Comparison of ENCODE assay signal across 15 cellular contexts in the genomic region with DNA sequence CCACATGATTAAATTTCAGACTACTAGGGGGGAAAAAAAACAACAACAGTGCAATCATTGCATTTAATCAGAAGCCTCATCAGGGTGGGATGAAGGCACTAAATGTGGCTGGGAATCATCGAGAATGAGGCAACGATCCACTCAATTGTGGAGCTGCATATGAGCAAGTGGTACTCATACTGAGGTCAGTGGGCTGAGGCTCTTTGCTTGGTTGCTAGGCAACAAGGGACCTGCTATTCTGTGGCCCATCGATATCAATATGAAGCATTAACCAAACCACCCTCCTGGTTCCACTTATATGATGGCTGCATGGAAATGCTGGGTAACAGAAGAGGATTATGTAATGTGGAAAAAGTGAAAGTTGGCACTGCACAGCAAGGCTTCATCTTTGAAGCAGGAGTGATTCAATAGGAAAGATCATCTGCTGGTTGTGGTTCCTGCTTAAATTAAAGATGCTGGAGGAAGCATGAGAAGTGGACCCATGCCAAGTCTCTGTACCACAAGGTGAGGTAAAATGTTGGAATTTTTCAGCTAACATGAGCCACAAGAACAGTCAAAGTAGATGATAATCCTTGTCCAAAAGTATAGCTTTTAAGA.
DNase-seq lines count a peak whose midpoint lies in the region; ATAC-seq, FAIRE-seq and TF ChIP-seq lines count a peak whose summit lies in the region.
"Had no signal": no experiment of that assay in that cellular context is flagged by ENCODE, and none has a peak within 500 bp of the region (broad histone marks: within the 10 kb centered on the region; RNA-seq: fewer than 3 reads in every experiment).

No MANE protein-coding gene starts in this region.

- H3K4me1 ChIP-seq in MM.1S (ENCODE audit: low read length): peaks cover 8% of the 10 kb centered on the region
- H3K4me1 ChIP-seq: left lung had no signal

- no peak overlapping the region for H3K27ac ChIP-seq in MM.1S (ENCODE audit: low read length)
- H3K27ac ChIP-seq: gastrocnemius medialis, left lung, neutrophil had no signal

- H3K79me2 ChIP-seq in MM.1S (ENCODE audit: low read length): no peaks in the 10 kb centered on the region

- TF ChIP-seq POLR2A in H54 (IDR thresholded peaks at IDR 0.05; ENCODE audit: low read depth, low read length): no peak

- H3K27me3 ChIP-seq in MM.1S (replicated peaks; ENCODE audit: insufficient read depth, low read length): no peaks in the 10 kb centered on the region
- H3K27me3 ChIP-seq: gastrocnemius medialis, left lung, neutrophil had no signal

- H3K9me3 ChIP-seq in MM.1S (replicated peaks; ENCODE audit: insufficient read depth, low read length): no peaks in the 10 kb centered on the region
- H3K9me3 ChIP-seq: gastrocnemius medialis, left lung, neutrophil had no signal

- intact Hi-C loops in left ventricle myocardium superior (cut with micrococcal nuclease): no loop called here

- no peak for FAIRE-seq in H54 (lab: Jason Lieb, UNC)
- FAIRE-seq: TTC549 had no signal

- no peak overlapping the region for H3K4me3 ChIP-seq in MM.1S (ENCODE audit: low read length)
- H3K4me3 ChIP-seq: gastrocnemius medialis, left lung had no signal

- H3F3A ChIP-seq in MM.1S (ENCODE audit: insufficient read depth, low read length): no peaks in the 10 kb centered on the region

- TF ChIP-seq CTCF in MM.1S (IDR thresholded peaks at IDR 0.05; ENCODE audit: low read length): no peak

- no peak for ATAC-seq in left ventricle myocardium superior
- ATAC-seq: gastrocnemius medialis, left lung had no signal

- no peak overlapping the region for H3K4me2 ChIP-seq in MM.1S (ENCODE audit: low read depth, low read length)

- no peaks in the 10 kb centered on the region for H4K20me1 ChIP-seq in MM.1S (ENCODE audit: insufficient read depth, low read length)

- no peaks in the 10 kb centered on the region for H3K9me2 ChIP-seq in MM.1S (replicated peaks; ENCODE audit: insufficient read depth, low read length)

- no peak overlapping the region for H2AFZ ChIP-seq in MM.1S (ENCODE audit: low read length)

- peak; percentile 21 for DNase-seq in NCI-H2029 (lab: John Stamatoyannopoulos, UW)
- DNase-seq in NCI-H2029 treated with DMSO at 0.1 percent for 48 hours (lab: John Stamatoyannopoulos, UW): no peak
- DNase-seq in AG20443 (ENCODE audit: low spot score): peak; percentile 17
- peak; percentile 26 for DNase-seq in RPMI7951 (ENCODE audit: low read depth)
- peak; percentile 52 for DNase-seq in glomerular visceral epithelial cell (ENCODE audit: extremely low spot score)
- no peak for DNase-seq in left ventricle myocardium superior
- DNase-seq in MM.1S: no peak
- DNase-seq in H54 (ENCODE audit: insufficient read length, low spot score): no peak
- DNase-seq: activated effector memory CD4-positive, alpha-beta T cell treated with anti-CD3 and anti-CD28 coated beads, Interleukin-2, amount 50 U/mL, for 16 hours; EL; gastrocnemius medialis; left lung; NCI-H1930 had no signal

- no peak overlapping the region for H3K9ac ChIP-seq in MM.1S (ENCODE audit: low read length)

- no peaks in the 10 kb centered on the region for H3K36me3 ChIP-seq in MM.1S (replicated peaks; ENCODE audit: insufficient read depth, low read length)
- H3K36me3 ChIP-seq: gastrocnemius medialis, left lung, neutrophil had no signal

Comparison
In these comparisons a context has a peak if more than half of its experiments do, and no peak if none do; other contexts are left out.
1. DNase-seq: peak in NCI-H2029 (single experiment), AG20443 (single experiment), RPMI7951 (single experiment) and glomerular visceral epithelial cell (single experiment); none in NCI-H2029 treated with DMSO at 0.1 percent for 48 hours (single experiment), left ventricle myocardium superior (single experiment), MM.1S (single experiment) and H54 (single experiment).